In genomic region chr13:35693142-35693784, GRCh38 we compare ENCODE assay signal across 20 cellular contexts.
DNase-seq lines count a peak whose midpoint lies in the region; ATAC-seq and TF ChIP-seq lines count a peak whose summit lies in the region.
"Had no signal": no experiment of that assay in that cellular context is flagged by ENCODE, and none has a peak within 500 bp of the region (broad histone marks: within the 10 kb centered on the region; RNA-seq: fewer than 3 reads in every experiment).

No MANE protein-coding gene starts in this region.

- H3K27me3 ChIP-seq in IMR-90 (ENCODE audit: control insufficient read depth, insufficient read depth, low read length) (no peaks in the 10 kb centered on the region), MM.1S (replicated peaks; ENCODE audit: insufficient read depth, low read length) (no peaks in the 10 kb centered on the region), left lung (no peaks in the 10 kb centered on the region), transverse colon (no peaks in the 10 kb centered on the region)

- BruUV-seq in IMR-90 (replicated peaks; lab: Mats Ljungman, UMichigan), result no TSS peak

- H3K27ac Mint-ChIP-seq in osteocyte (ENCODE audit: unreplicated experiment), result peak overlapping the region; percentile 88
- H3K27ac Mint-ChIP-seq: B cell; CD4-positive, CD25-positive, alpha-beta regulatory T cell had no signal

- no peaks in the 10 kb centered on the region for H3K27me3 Mint-ChIP-seq in osteocyte (ENCODE audit: unreplicated experiment)
- H3K27me3 Mint-ChIP-seq: B cell; CD4-positive, CD25-positive, alpha-beta regulatory T cell had no signal

- peak overlapping the region; percentile 68 for H3K4me2 ChIP-seq in IMR-90 (ENCODE audit: low read depth, low read length)
- H3K4me2 ChIP-seq in MM.1S (ENCODE audit: low read depth, low read length), result no peak overlapping the region

- no peaks in the 10 kb centered on the region for H3K9me2 ChIP-seq in MM.1S (replicated peaks; ENCODE audit: insufficient read depth, low read length)

- H3K9ac ChIP-seq in IMR-90 (ENCODE audit: low read depth, low read length) (peak overlapping the region; percentile 10; the same call in 1 of the 2 replicates), MM.1S (ENCODE audit: low read length) (no peak overlapping the region)

- H4K8ac ChIP-seq in IMR-90 (ENCODE audit: low read depth in 2 of 2, low read length in 2 of 2), result peak overlapping the region; percentile 65 to 72; a peak in 1 of 4 replicates

- no peaks in the 10 kb centered on the region for H3K36me3 ChIP-seq in IMR-90 (ENCODE audit: control insufficient read depth, insufficient read depth, low read length)
- H3K36me3 ChIP-seq in MM.1S (replicated peaks; ENCODE audit: insufficient read depth, low read length), result no peaks in the 10 kb centered on the region
- H3K36me3 ChIP-seq in left lung, result no peaks in the 10 kb centered on the region
- no peaks in the 10 kb centered on the region for H3K36me3 ChIP-seq in transverse colon
- H3K36me3 ChIP-seq: HAP-1 had no signal

- peak overlapping the region; percentile 7 for H2BK5ac ChIP-seq in IMR-90 (ENCODE audit: low read depth, low read length, poor library complexity, severe bottlenecking)

- H3K79me2 ChIP-seq in MM.1S (ENCODE audit: low read length), result no peaks in the 10 kb centered on the region

- H4K91ac ChIP-seq in IMR-90 (ENCODE audit: insufficient read depth, low read depth, low read length), result peak overlapping the region; percentile 26; the same call in 1 of the 2 replicates

- H4K20me1 ChIP-seq in IMR-90 (ENCODE audit: insufficient read depth, low read length) (no peaks in the 10 kb centered on the region), MM.1S (ENCODE audit: insufficient read depth, low read length) (no peaks in the 10 kb centered on the region)

- H2AFZ ChIP-seq in IMR-90 (replicated peaks; ENCODE audit: low read length, poor library complexity) (peak overlapping the region; percentile 83), MM.1S (ENCODE audit: low read length) (no peak overlapping the region)

- ATAC-seq in IMR-90 (ENCODE audit: low read depth) (peak; percentile 62), left lung (no peak)
- ATAC-seq: PC-3 had no signal

- peak overlapping the region; percentile 91 for H2BK120ac ChIP-seq in IMR-90 (ENCODE audit: low read depth, low read length)

- dilution Hi-C loops in IMR-90 (cut with HindIII; ENCODE audit: low sequenced_read_pairs, unreplicated experiment), result no loop called here

- no peaks in the 10 kb centered on the region for H3F3A ChIP-seq in MM.1S (ENCODE audit: insufficient read depth, low read length)

- no peaks in the 10 kb centered on the region for H3K9me3 Mint-ChIP-seq in osteocyte (ENCODE audit: unreplicated experiment)

- H3K9me3 ChIP-seq in IMR-90 (ENCODE audit: control insufficient read depth, insufficient read depth, low read length) (no peaks in the 10 kb centered on the region), MM.1S (replicated peaks; ENCODE audit: insufficient read depth, low read length) (no peaks in the 10 kb centered on the region), left lung (no peaks in the 10 kb centered on the region), transverse colon (no peaks in the 10 kb centered on the region)
- H3K9me3 ChIP-seq: Caco-2, HAP-1 had no signal

- H2BK20ac ChIP-seq in IMR-90 (ENCODE audit: low read depth, low read length), result peak overlapping the region; percentile 9; the same call in 1 of the 2 replicates

- peaks cover 23% of the 10 kb centered on the region for H3K4me1 ChIP-seq in IMR-90 (ENCODE audit: control insufficient read depth, insufficient read depth, low read length)
- no peaks in the 10 kb centered on the region for H3K4me1 ChIP-seq in MM.1S (ENCODE audit: low read length)
- no peaks in the 10 kb centered on the region for H3K4me1 ChIP-seq in left lung
- H3K4me1 ChIP-seq in transverse colon, result no peaks in the 10 kb centered on the region
- H3K4me1 ChIP-seq: Caco-2, HAP-1 had no signal

- peak overlapping the region; percentile 19; the same call in 1 of the 2 replicates for H3K23ac ChIP-seq in IMR-90 (ENCODE audit: low read depth, low read length)

- DNase-seq in AG09319 (ENCODE audit: extremely low read depth, low read depth), result peak; percentile 74
- peak; percentile 48 for DNase-seq in IMR-90
- peak; percentile 86 for DNase-seq in fibroblast of peridontal ligament (ENCODE audit: extremely low read depth)
- DNase-seq in osteocyte (ENCODE audit: extremely low spot score, unreplicated experiment), result no peak
- no peak for DNase-seq in MM.1S
- no peak for DNase-seq in left lung
- no peak for DNase-seq in transverse colon
- DNase-seq: Caco-2; CD4-positive, CD25-positive, alpha-beta regulatory T cell; DMS153; EL; KG1; NCI-H146; NCI-H2081 treated with DMSO at 0.1 percent for 48 hours; NCI-H510A treated with DMSO at 0.1 percent for 48 hours; NCI-H82; PC-3 had no signal

- no peaks in the 10 kb centered on the region for H3K36me3 Mint-ChIP-seq in osteocyte (ENCODE audit: unreplicated experiment)
- H3K36me3 Mint-ChIP-seq: CD4-positive, CD25-positive, alpha-beta regulatory T cell had no signal

- CTCF ChIA-PET in IMR-90 (lab: Yijun Ruan, JAX), result no interaction called here

- peak overlapping the region; percentile 73 for H3K4ac ChIP-seq in IMR-90 (ENCODE audit: low read depth, low read length)

- peak overlapping the region; percentile 40 for H4K5ac ChIP-seq in IMR-90 (ENCODE audit: low read depth, low read length)

- H2BK15ac ChIP-seq in IMR-90 (ENCODE audit: low read depth, low read length), result 0 out of 3 replicates have a peak overlapping the region, but pooled peaks have one; percentile 14

- peaks cover 34% of the 10 kb centered on the region for H3K4me1 Mint-ChIP-seq in osteocyte (ENCODE audit: unreplicated experiment)
- H3K4me1 Mint-ChIP-seq: B cell; CD4-positive, CD25-positive, alpha-beta regulatory T cell had no signal

- no peak overlapping the region for H2AK5ac ChIP-seq in IMR-90 (ENCODE audit: low read depth, low read length)

- H3K27ac ChIP-seq in IMR-90 (ENCODE audit: insufficient read depth, low read length), result peak overlapping the region; percentile 86; the same call in 1 of the 2 replicates
- no peak overlapping the region for H3K27ac ChIP-seq in MM.1S (ENCODE audit: low read length)
- H3K27ac ChIP-seq in left lung, result no peak overlapping the region
- no peak overlapping the region for H3K27ac ChIP-seq in transverse colon
- H3K27ac ChIP-seq: RWPE1 had no signal

- H3K79me1 ChIP-seq in IMR-90 (ENCODE audit: low read depth in 1 of 2, low read length in 2 of 2), result no peaks in the 10 kb centered on the region

- H3K56ac ChIP-seq in IMR-90 (ENCODE audit: extremely low read depth, insufficient read depth, low read length), result no peak overlapping the region

- POLR2A ChIA-PET in IMR-90 (lab: Charles Lee; ENCODE audit: unreplicated experiment), result no interaction called here

- H3K18ac ChIP-seq in IMR-90 (ENCODE audit: low read depth, low read length), result peak overlapping the region; percentile 54

- H3K14ac ChIP-seq in IMR-90 (replicated peaks; ENCODE audit: low read depth, low read length), result peak overlapping the region; percentile 34; the same call in 1 of the 2 replicates

- TF ChIP-seq RAD21 in IMR-90 (IDR thresholded peaks at IDR 0.05; ENCODE audit: low read length), result no peak

- TF ChIP-seq EP300 in transverse colon (IDR thresholded peaks at IDR 0.05; ENCODE audit: low read depth), result no peak

- no peak overlapping the region for H2AK9ac ChIP-seq in IMR-90 (replicated peaks; ENCODE audit: low read depth, low read length, poor library complexity)

- in situ Hi-C loops in IMR-90 (cut with MboI; ENCODE audit: low sequenced_read_pairs) (no loop called here), transverse colon (cut with MboI; ENCODE audit: low pct_ligation_motif_present in 1 of 4, low pct_unique_long_range_greater_than_20kb in 1 of 4, low sequenced_read_pairs in 3 of 4) (no loop called here)

- peaks cover 6% of the 10 kb centered on the region for H3K9me1 ChIP-seq in IMR-90 (ENCODE audit: insufficient read depth, low read length)

- H3K4me3 ChIP-seq in IMR-90 (ENCODE audit: insufficient read depth, low read depth, low read length), result no peak overlapping the region
- H3K4me3 ChIP-seq in MM.1S (ENCODE audit: low read length), result no peak overlapping the region
- H3K4me3 ChIP-seq in left lung, result no peak overlapping the region
- H3K4me3 ChIP-seq in transverse colon, result no peak overlapping the region
- H3K4me3 ChIP-seq: HAP-1 had no signal

- WGBS in IMR-90 (ENCODE audit: extremely low coverage in 2 of 2, insufficient read length in 1 of 2), 2 experiments, result no CpG with 5 or more reads among the region's 9 CpGs
- WGBS in transverse colon (ENCODE audit: low coverage in 1 of 2), 2 donors, result 76 to 80% methylated on average over 6 to 9 of the region's 9 CpGs

- no peak for TF ChIP-seq POLR2A in IMR-90 (IDR thresholded peaks at IDR 0.05; ENCODE audit: low read depth, low read length)
- TF ChIP-seq POLR2A in transverse colon (IDR thresholded peaks at IDR 0.05), result no peak

- no peak for TF ChIP-seq CTCF in AG09319 (IDR thresholded peaks at IDR 0.05; ENCODE audit: low read depth, low read length)
- TF ChIP-seq CTCF in IMR-90 (conservative IDR thresholded peaks at IDR 0.05; ENCODE audit: low read depth, low read length), result no peak
- TF ChIP-seq CTCF in osteocyte (IDR thresholded peaks at IDR 0.05), result no peak
- no peak for TF ChIP-seq CTCF in MM.1S (IDR thresholded peaks at IDR 0.05; ENCODE audit: low read length)
- no peak for TF ChIP-seq CTCF in left lung (IDR thresholded peaks at IDR 0.05)
- no peak for TF ChIP-seq CTCF in transverse colon (IDR thresholded peaks at IDR 0.05)

- no peak overlapping the region for H3K4me3 Mint-ChIP-seq in osteocyte (ENCODE audit: unreplicated experiment)
- H3K4me3 Mint-ChIP-seq: B cell; CD4-positive, CD25-positive, alpha-beta regulatory T cell had no signal

- intact Hi-C loops in IMR-90 (cut with micrococcal nuclease) (no loop called here), left lung (cut with DNase I) (no loop called here), transverse colon (cut with DNase I; ENCODE audit: low total_unique reads) (no loop called here)

TF ChIP-seq in IMR-90, 13 proteins besides CTCF, POLR2A, EP300 and RAD21:
- TF ChIP-seq MXI1 (IDR thresholded peaks at IDR 0.05; ENCODE audit: borderline replicate concordance, low read depth, low read length), result no peak
- no peak for TF ChIP-seq CHD1 (IDR thresholded peaks at IDR 0.05; ENCODE audit: low read depth, low read length)
- no peak for TF ChIP-seq RFX5 (IDR thresholded peaks at IDR 0.05; ENCODE audit: low read depth, low read length)

Comparison
In these comparisons a context has a peak if more than half of its experiments do, and no peak if none do; other contexts are left out.
1. DNase-seq: peak in AG09319 (single experiment), IMR-90 (single experiment) and fibroblast of peridontal ligament (single experiment); none in osteocyte (single experiment), MM.1S (single experiment), left lung (0 of 2) and transverse colon (single experiment).